ENCODE assay signal across 1 cellular context in the genomic region with DNA sequence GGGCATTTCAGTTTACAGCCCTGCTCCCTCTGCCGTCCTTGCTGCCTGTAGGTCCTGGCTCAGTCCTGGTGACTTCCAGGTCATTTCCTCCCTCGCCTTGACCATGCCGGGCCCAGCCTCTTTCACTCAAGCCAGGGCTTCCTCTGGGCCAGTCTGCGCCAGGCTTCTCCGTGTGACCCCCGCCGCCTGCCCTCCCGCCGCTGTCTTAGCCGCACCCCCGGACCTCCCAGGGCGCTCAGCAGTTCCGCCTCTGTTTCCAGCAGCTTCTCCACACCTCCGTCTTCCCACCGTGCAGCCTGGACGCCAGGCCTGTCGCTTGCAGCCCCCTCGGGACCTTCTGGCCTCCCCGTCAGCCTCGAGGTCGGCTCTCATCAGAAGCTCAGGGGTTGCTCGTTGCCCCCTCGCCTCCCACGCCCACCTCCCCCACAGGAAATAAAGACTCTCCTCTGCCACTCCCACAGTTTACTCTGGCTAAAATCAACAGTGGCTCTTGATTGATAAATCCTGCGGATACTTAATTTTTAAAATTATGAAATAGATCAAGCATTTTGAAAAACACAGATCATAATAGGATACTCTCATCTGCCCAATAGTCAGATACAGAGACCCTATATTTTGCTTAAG.
TF ChIP-seq lines count a peak whose summit lies in the region.

No MANE protein-coding gene starts in this region.

TF ChIP-seq in H1, 55 proteins besides CTCF, POLR2A, EP300 and RAD21 (continued from another document):
- TF ChIP-seq, protein P1, sequence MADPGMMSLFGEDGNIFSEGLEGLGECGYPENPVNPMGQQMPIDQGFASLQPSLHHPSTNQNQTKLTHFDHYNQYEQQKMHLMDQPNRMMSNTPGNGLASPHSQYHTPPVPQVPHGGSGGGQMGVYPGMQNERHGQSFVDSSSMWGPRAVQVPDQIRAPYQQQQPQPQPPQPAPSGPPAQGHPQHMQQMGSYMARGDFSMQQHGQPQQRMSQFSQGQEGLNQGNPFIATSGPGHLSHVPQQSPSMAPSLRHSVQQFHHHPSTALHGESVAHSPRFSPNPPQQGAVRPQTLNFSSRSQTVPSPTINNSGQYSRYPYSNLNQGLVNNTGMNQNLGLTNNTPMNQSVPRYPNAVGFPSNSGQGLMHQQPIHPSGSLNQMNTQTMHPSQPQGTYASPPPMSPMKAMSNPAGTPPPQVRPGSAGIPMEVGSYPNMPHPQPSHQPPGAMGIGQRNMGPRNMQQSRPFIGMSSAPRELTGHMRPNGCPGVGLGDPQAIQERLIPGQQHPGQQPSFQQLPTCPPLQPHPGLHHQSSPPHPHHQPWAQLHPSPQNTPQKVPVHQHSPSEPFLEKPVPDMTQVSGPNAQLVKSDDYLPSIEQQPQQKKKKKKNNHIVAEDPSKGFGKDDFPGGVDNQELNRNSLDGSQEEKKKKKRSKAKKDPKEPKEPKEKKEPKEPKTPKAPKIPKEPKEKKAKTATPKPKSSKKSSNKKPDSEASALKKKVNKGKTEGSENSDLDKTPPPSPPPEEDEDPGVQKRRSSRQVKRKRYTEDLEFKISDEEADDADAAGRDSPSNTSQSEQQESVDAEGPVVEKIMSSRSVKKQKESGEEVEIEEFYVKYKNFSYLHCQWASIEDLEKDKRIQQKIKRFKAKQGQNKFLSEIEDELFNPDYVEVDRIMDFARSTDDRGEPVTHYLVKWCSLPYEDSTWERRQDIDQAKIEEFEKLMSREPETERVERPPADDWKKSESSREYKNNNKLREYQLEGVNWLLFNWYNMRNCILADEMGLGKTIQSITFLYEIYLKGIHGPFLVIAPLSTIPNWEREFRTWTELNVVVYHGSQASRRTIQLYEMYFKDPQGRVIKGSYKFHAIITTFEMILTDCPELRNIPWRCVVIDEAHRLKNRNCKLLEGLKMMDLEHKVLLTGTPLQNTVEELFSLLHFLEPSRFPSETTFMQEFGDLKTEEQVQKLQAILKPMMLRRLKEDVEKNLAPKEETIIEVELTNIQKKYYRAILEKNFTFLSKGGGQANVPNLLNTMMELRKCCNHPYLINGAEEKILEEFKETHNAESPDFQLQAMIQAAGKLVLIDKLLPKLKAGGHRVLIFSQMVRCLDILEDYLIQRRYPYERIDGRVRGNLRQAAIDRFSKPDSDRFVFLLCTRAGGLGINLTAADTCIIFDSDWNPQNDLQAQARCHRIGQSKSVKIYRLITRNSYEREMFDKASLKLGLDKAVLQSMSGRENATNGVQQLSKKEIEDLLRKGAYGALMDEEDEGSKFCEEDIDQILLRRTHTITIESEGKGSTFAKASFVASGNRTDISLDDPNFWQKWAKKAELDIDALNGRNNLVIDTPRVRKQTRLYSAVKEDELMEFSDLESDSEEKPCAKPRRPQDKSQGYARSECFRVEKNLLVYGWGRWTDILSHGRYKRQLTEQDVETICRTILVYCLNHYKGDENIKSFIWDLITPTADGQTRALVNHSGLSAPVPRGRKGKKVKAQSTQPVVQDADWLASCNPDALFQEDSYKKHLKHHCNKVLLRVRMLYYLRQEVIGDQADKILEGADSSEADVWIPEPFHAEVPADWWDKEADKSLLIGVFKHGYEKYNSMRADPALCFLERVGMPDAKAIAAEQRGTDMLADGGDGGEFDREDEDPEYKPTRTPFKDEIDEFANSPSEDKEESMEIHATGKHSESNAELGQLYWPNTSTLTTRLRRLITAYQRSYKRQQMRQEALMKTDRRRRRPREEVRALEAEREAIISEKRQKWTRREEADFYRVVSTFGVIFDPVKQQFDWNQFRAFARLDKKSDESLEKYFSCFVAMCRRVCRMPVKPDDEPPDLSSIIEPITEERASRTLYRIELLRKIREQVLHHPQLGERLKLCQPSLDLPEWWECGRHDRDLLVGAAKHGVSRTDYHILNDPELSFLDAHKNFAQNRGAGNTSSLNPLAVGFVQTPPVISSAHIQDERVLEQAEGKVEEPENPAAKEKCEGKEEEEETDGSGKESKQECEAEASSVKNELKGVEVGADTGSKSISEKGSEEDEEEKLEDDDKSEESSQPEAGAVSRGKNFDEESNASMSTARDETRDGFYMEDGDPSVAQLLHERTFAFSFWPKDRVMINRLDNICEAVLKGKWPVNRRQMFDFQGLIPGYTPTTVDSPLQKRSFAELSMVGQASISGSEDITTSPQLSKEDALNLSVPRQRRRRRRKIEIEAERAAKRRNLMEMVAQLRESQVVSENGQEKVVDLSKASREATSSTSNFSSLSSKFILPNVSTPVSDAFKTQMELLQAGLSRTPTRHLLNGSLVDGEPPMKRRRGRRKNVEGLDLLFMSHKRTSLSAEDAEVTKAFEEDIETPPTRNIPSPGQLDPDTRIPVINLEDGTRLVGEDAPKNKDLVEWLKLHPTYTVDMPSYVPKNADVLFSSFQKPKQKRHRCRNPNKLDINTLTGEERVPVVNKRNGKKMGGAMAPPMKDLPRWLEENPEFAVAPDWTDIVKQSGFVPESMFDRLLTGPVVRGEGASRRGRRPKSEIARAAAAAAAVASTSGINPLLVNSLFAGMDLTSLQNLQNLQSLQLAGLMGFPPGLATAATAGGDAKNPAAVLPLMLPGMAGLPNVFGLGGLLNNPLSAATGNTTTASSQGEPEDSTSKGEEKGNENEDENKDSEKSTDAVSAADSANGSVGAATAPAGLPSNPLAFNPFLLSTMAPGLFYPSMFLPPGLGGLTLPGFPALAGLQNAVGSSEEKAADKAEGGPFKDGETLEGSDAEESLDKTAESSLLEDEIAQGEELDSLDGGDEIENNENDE (IDR thresholded peaks at IDR 0.05; ENCODE audit: insufficient replicate concordance, low read length), result no peak
- no peak for TF ChIP-seq CHD1 (IDR thresholded peaks at IDR 0.05; ENCODE audit: low read depth, low read length)
- TF ChIP-seq SRF (IDR thresholded peaks at IDR 0.05; ENCODE audit: low read depth, low read length), result no peak
- TF ChIP-seq RNF2 (IDR thresholded peaks at IDR 0.05; ENCODE audit: borderline replicate concordance, low read depth, low read length, missing control alignments, poor library complexity, severe bottlenecking), result no peak
- no peak for TF ChIP-seq RBBP5 (IDR thresholded peaks at IDR 0.05; ENCODE audit: borderline replicate concordance, low read depth, low read length)
- TF ChIP-seq RFX5 (IDR thresholded peaks at IDR 0.05; ENCODE audit: borderline replicate concordance, low read depth, low read length), result no peak
- TF ChIP-seq GTF2F1 (IDR thresholded peaks at IDR 0.05; ENCODE audit: borderline replicate concordance, low read depth, low read length), result no peak
